Comparison of ENCODE assay signal across 1 cellular context in genomic region chr12:108211161-108211560, GRCh38.
TF ChIP-seq lines count a peak whose summit lies in the region.

No MANE protein-coding gene starts in this region.

TF ChIP-seq in SK-N-SH treated with all-trans-retinoic acid at 6 μM for 48 hours, 23 proteins besides CTCF, POLR2A, EP300 and RAD21 (continued from another document):
- TF ChIP-seq POU6F1 (CRISPR knock-in tag; IDR thresholded peaks at IDR 0.05; ENCODE audit: borderline replicate concordance, low read depth) (no peak), ZNF8 (CRISPR knock-in tag; IDR thresholded peaks at IDR 0.05) (no peak), ZC3H10 (CRISPR knock-in tag; IDR thresholded peaks at IDR 0.05) (no peak), PATZ1 (CRISPR knock-in tag; IDR thresholded peaks at IDR 0.05; ENCODE audit: borderline replicate concordance) (no peak), ZFP3 (CRISPR knock-in tag; IDR thresholded peaks at IDR 0.05) (no peak), RARB (CRISPR knock-in tag; IDR thresholded peaks at IDR 0.05) (no peak), TCF4 (CRISPR knock-in tag; IDR thresholded peaks at IDR 0.05; ENCODE audit: borderline replicate concordance) (no peak), PPARA (CRISPR knock-in tag; IDR thresholded peaks at IDR 0.05; ENCODE audit: borderline replicate concordance) (no peak), ZNF565 (CRISPR knock-in tag; conservative IDR thresholded peaks at IDR 0.05; ENCODE audit: low read depth) (no peak), CSDC2 (CRISPR knock-in tag; IDR thresholded peaks at IDR 0.05) (no peak), ISL1 (CRISPR knock-in tag; IDR thresholded peaks at IDR 0.05) (no peak), GLIS3 (CRISPR knock-in tag; IDR thresholded peaks at IDR 0.05) (no peak), ZFP30 (CRISPR knock-in tag; IDR thresholded peaks at IDR 0.05) (no peak)
- TF ChIP-seq, protein P1, sequence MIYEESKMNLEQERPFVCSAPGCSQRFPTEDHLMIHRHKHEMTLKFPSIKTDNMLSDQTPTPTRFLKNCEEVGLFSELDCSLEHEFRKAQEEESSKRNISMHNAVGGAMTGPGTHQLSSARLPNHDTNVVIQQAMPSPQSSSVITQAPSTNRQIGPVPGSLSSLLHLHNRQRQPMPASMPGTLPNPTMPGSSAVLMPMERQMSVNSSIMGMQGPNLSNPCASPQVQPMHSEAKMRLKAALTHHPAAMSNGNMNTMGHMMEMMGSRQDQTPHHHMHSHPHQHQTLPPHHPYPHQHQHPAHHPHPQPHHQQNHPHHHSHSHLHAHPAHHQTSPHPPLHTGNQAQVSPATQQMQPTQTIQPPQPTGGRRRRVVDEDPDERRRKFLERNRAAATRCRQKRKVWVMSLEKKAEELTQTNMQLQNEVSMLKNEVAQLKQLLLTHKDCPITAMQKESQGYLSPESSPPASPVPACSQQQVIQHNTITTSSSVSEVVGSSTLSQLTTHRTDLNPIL (CRISPR knock-in tag; IDR thresholded peaks at IDR 0.05; ENCODE audit: low read depth), result no peak
- TF ChIP-seq, protein P2, sequence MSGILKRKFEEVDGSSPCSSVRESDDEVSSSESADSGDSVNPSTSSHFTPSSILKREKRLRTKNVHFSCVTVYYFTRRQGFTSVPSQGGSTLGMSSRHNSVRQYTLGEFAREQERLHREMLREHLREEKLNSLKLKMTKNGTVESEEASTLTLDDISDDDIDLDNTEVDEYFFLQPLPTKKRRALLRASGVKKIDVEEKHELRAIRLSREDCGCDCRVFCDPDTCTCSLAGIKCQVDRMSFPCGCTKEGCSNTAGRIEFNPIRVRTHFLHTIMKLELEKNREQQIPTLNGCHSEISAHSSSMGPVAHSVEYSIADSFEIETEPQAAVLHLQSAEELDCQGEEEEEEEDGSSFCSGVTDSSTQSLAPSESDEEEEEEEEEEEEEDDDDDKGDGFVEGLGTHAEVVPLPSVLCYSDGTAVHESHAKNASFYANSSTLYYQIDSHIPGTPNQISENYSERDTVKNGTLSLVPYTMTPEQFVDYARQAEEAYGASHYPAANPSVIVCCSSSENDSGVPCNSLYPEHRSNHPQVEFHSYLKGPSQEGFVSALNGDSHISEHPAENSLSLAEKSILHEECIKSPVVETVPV (CRISPR knock-in tag; IDR thresholded peaks at IDR 0.05), result no peak
